In genomic region chr11:36156486-36157150, GRCh38 we compare ENCODE assay signal across 15 cellular contexts.
A peak's percentile ranks its signal among the peaks of the same experiment; 100 is the strongest.
DNase-seq lines count a peak whose midpoint lies in the region; ATAC-seq, FAIRE-seq and TF ChIP-seq lines count a peak whose summit lies in the region.
"Had no signal": no experiment of that assay in that cellular context is flagged by ENCODE, and none has a peak within 500 bp of the region (broad histone marks: within the 10 kb centered on the region; RNA-seq: fewer than 3 reads in every experiment).

No MANE protein-coding gene starts in this region.

- H3K79me2 ChIP-seq in H1 (ENCODE audit: control insufficient read depth in 1 of 2, insufficient read depth in 2 of 2, low read length in 2 of 2) (no peaks in the 10 kb centered on the region), neural cell (replicated peaks; ENCODE audit: insufficient read depth, low read length) (no peaks in the 10 kb centered on the region)

- H3K27me3 Mint-ChIP-seq in naive thymus-derived CD4-positive, alpha-beta T cell: peaks cover 6 to 47% (median 21%) of the 10 kb centered on the region in 5 donors
- H3K27me3 Mint-ChIP-seq in nephron progenitor cell (ENCODE audit: low read depth, poor library complexity): peaks cover 2% of the 10 kb centered on the region

- H4K20me1 ChIP-seq in H1 (replicated peaks in 1 of 2; ENCODE audit: control insufficient read depth in 1 of 2, insufficient read depth in 2 of 2, low read length in 2 of 2) (no peaks in the 10 kb centered on the region), neural cell (ENCODE audit: insufficient read depth) (no peaks in the 10 kb centered on the region)

- H3K4me1 Mint-ChIP-seq in naive thymus-derived CD4-positive, alpha-beta T cell: no peaks in the 10 kb centered on the region
- peaks cover 47% of the 10 kb centered on the region for H3K4me1 Mint-ChIP-seq in nephron progenitor cell
- H3K4me1 Mint-ChIP-seq: central memory CD8-positive, alpha-beta T cell had no signal

- POLR2A ChIA-PET in H1 (lab: Charles Lee; ENCODE audit: partially characterized antibody): no interaction called here
- POLR2A ChIA-PET in naive thymus-derived CD4-positive, alpha-beta T cell (lab: Charles Lee): no interaction called here

- H3K79me1 ChIP-seq in H1 (ENCODE audit: low read depth, low read length): no peaks in the 10 kb centered on the region

- H3K27me3 ChIP-seq in H1 (replicated peaks in 1 of 4; ENCODE audit: control insufficient read depth in 3 of 4, extremely low read depth in 1 of 4, insufficient read depth in 3 of 4, low read length in 3 of 4) (no peaks in the 10 kb centered on the region), neural cell (ENCODE audit: insufficient read depth, low read depth, low read length) (no peaks in the 10 kb centered on the region)
- H3K27me3 ChIP-seq in naive thymus-derived CD4-positive, alpha-beta T cell (ENCODE audit: control insufficient read depth in 2 of 2, insufficient read depth in 2 of 2, low read length in 2 of 2): no peaks in the 10 kb centered on the region
- H3K27me3 ChIP-seq: SJSA1 had no signal

- FAIRE-seq in H1 (lab: Jason Lieb, UNC): no peak
- FAIRE-seq: urothelium cell line had no signal

- H2AFZ ChIP-seq in H1 (ENCODE audit: low read length) (no peak overlapping the region), neural cell (ENCODE audit: low read depth, low read length) (no peak overlapping the region)

- no peaks in the 10 kb centered on the region for H3K36me3 ChIP-seq in H1 (ENCODE audit: control insufficient read depth in 2 of 4, insufficient read depth in 4 of 4, low read length in 3 of 4)
- H3K36me3 ChIP-seq in neural cell (ENCODE audit: insufficient read depth, low read length): no peaks in the 10 kb centered on the region
- no peaks in the 10 kb centered on the region for H3K36me3 ChIP-seq in naive thymus-derived CD4-positive, alpha-beta T cell (ENCODE audit: control insufficient read depth in 2 of 3, insufficient read depth in 3 of 3, low read length in 3 of 3)
- H3K36me3 ChIP-seq: SJSA1 had no signal

- no peak overlapping the region for H2BK5ac ChIP-seq in H1 (ENCODE audit: low read depth, low read length)

- no peak overlapping the region for H3K4me3 ChIP-seq in H1 (ENCODE audit: extremely low read depth in 1 of 4, insufficient read depth in 2 of 4, low read depth in 3 of 4, low read length in 4 of 4)
- H3K4me3 ChIP-seq in neural cell (ENCODE audit: low read length): no peak overlapping the region
- H3K4me3 ChIP-seq in naive thymus-derived CD4-positive, alpha-beta T cell (ENCODE audit: low read length): no peak overlapping the region
- H3K4me3 ChIP-seq: SJSA1 had no signal

- no peak for TF ChIP-seq POLR2A in H1 (IDR thresholded peaks at IDR 0.05; ENCODE audit: control extremely low read depth in 1 of 2, low read depth in 2 of 2, low read length in 2 of 2)

- no peak overlapping the region for H2BK120ac ChIP-seq in H1 (replicated peaks; ENCODE audit: low read depth, low read length)

- DNase-seq in EH (ENCODE audit: low read depth) (peak; percentile 20), NCI-H69 (lab: John Stamatoyannopoulos, UW) (peak; percentile 63), H1 (ENCODE audit: low read depth in 1 of 2, low spot score in 2 of 2) (no peak), NCI-H524 (lab: John Stamatoyannopoulos, UW) (no peak), nephron progenitor cell (no peak)
- DNase-seq in naive thymus-derived CD4-positive, alpha-beta T cell: no peak
- DNase-seq: erythroblast; KBM-7; NCI-H774; stimulated activated CD8-positive, alpha-beta memory T cell treated with anti-CD3 and anti-CD28 coated beads, Interleukin-4, amount 100 ng/mL, for 48 hours had no signal

- H2BK12ac ChIP-seq in H1 (ENCODE audit: low read depth, low read length): 0 out of 2 replicates have a peak overlapping the region, but pooled peaks have one; percentile 19

- H4K8ac ChIP-seq in H1 (ENCODE audit: extremely low read depth, insufficient read depth, low read length): no peak overlapping the region

- H3K23me2 ChIP-seq in H1 (ENCODE audit: low read depth, low read length): no peaks in the 10 kb centered on the region

- H2BK20ac ChIP-seq in H1 (ENCODE audit: low read length): no peak overlapping the region

- no peak overlapping the region for H3K18ac ChIP-seq in H1 (ENCODE audit: extremely low read depth, low read length)

- H3K23ac ChIP-seq in H1 (ENCODE audit: insufficient read length): no peak overlapping the region

- no peaks in the 10 kb centered on the region for H3F3A ChIP-seq in neural cell (ENCODE audit: insufficient read depth, low read length, poor library complexity, severe bottlenecking)

- WGBS in H1 (ENCODE audit: extremely low coverage in 1 of 2, insufficient coverage in 1 of 2, insufficient read length in 1 of 2, insufficient replicate concordance in 2 of 2, low coverage in 1 of 2, low lambda C conversion rate in 2 of 2, missing lambda C conversion rate in 1 of 2), 2 experiments: 80% methylated on average over 4 of the region's 4 CpGs; no CpG with 5 or more reads in 1 of the 2 experiments

- H3K4me2 ChIP-seq in H1 (ENCODE audit: insufficient read depth in 1 of 2, low read depth in 2 of 2, low read length in 2 of 2): no peak overlapping the region
- H3K4me2 ChIP-seq in neural cell (ENCODE audit: low read length): no peak overlapping the region

- CTCF ChIA-PET in H1 (lab: Charles Lee; ENCODE audit: partially characterized antibody): interaction anchor here (0.9 to 7.9 kb wide), 22 partner anchors 10 to 541 kb away, joined by 3 to 34 read pairs (median 4); no protein-coding TSS in a partner anchor
- CTCF ChIA-PET in naive thymus-derived CD4-positive, alpha-beta T cell (lab: Charles Lee): no interaction called here

- no peak overlapping the region for H4K5ac ChIP-seq in H1 (ENCODE audit: insufficient read length, low read depth, low read length)

- no peaks in the 10 kb centered on the region for H3K9me3 ChIP-seq in H1 (ENCODE audit: insufficient read depth in 2 of 2, low read depth in 1 of 2, low read length in 1 of 2)
- H3K9me3 ChIP-seq in neural cell (ENCODE audit: low read length): no peaks in the 10 kb centered on the region
- H3K9me3 ChIP-seq in naive thymus-derived CD4-positive, alpha-beta T cell (ENCODE audit: control insufficient read depth in 2 of 3, low read length in 3 of 3): no peaks in the 10 kb centered on the region
- H3K9me3 ChIP-seq: SJSA1 had no signal

- intact Hi-C loops in naive thymus-derived CD4-positive, alpha-beta T cell (cut with micrococcal nuclease): no loop called here

- H3K4ac ChIP-seq in H1 (replicated peaks; ENCODE audit: insufficient read length, low read depth, low read length): no peak overlapping the region

- ATAC-seq in GM18517 (IDR thresholded peaks at IDR 0.05; ENCODE audit: unreplicated experiment): no peak
- ATAC-seq in naive thymus-derived CD4-positive, alpha-beta T cell: no peak

- TF ChIP-seq CTCF in H1 (IDR thresholded peaks at IDR 0.05; ENCODE audit: control extremely low read depth in 1 of 3, insufficient read depth in 1 of 3, low read depth in 1 of 3, low read length in 3 of 3): no peak
- TF ChIP-seq CTCF in neural cell (IDR thresholded peaks at IDR 0.05; ENCODE audit: poor library complexity, severe bottlenecking): no peak
- TF ChIP-seq CTCF in nephron progenitor cell (IDR thresholded peaks at IDR 0.05): no peak

- no peak for TF ChIP-seq RAD21 in H1 (IDR thresholded peaks at IDR 0.05 in 1 of 2, conservative IDR thresholded peaks at IDR 0.05 in 1 of 2; ENCODE audit: low read depth in 2 of 2, low read length in 2 of 2)
- TF ChIP-seq RAD21 in neural cell (conservative IDR thresholded peaks at IDR 0.05): no peak

- peaks cover 0 to 11% (median 3%) of the 10 kb centered on the region in 4 experiments; a peak in 3 of 7 replicates for H3K4me1 ChIP-seq in H1 (replicated peaks in 1 of 4; ENCODE audit: control insufficient read depth in 3 of 4, insufficient read depth in 4 of 4, low read length in 3 of 4)
- no peaks in the 10 kb centered on the region for H3K4me1 ChIP-seq in naive thymus-derived CD4-positive, alpha-beta T cell (ENCODE audit: control insufficient read depth in 2 of 2, insufficient read depth in 2 of 2, low read length in 2 of 2)

- no peak overlapping the region for H3K14ac ChIP-seq in H1 (ENCODE audit: insufficient read length)

- H2BK15ac ChIP-seq in H1 (ENCODE audit: low read length): no peak overlapping the region

- H3K27ac Mint-ChIP-seq in naive thymus-derived CD4-positive, alpha-beta T cell: no peak overlapping the region
- H3K27ac Mint-ChIP-seq in nephron progenitor cell: no peak overlapping the region

- H3K9ac ChIP-seq in H1 (replicated peaks in 1 of 4; ENCODE audit: extremely low read depth in 1 of 4, low read depth in 3 of 4, low read length in 3 of 4) (no peak overlapping the region), neural cell (ENCODE audit: low read length) (no peak overlapping the region)

- no peak overlapping the region for H4K91ac ChIP-seq in H1 (replicated peaks; ENCODE audit: insufficient read length, low read length)

- TF ChIP-seq EP300 in H1 (IDR thresholded peaks at IDR 0.05; ENCODE audit: borderline replicate concordance in 1 of 2, low read depth in 2 of 2, low read length in 2 of 2) (no peak), neural cell (conservative IDR thresholded peaks at IDR 0.05; ENCODE audit: poor library complexity, severe bottlenecking) (no peak)

- H3K9me3 Mint-ChIP-seq in naive thymus-derived CD4-positive, alpha-beta T cell: peaks cover 0 to 1% (median 0%) of the 10 kb centered on the region in 11 donors
- no peaks in the 10 kb centered on the region for H3K9me3 Mint-ChIP-seq in nephron progenitor cell
- H3K9me3 Mint-ChIP-seq: central memory CD8-positive, alpha-beta T cell had no signal

- H3K27ac ChIP-seq in H1 (ENCODE audit: low read depth, low read length): no peak overlapping the region
- H3K27ac ChIP-seq in neural cell (ENCODE audit: low read length): no peak overlapping the region
- H3K27ac ChIP-seq in naive thymus-derived CD4-positive, alpha-beta T cell (ENCODE audit: low read depth, low read length): no peak overlapping the region
- H3K27ac ChIP-seq: SJSA1 had no signal

- H3K36me3 Mint-ChIP-seq in naive thymus-derived CD4-positive, alpha-beta T cell: no peaks in the 10 kb centered on the region
- no peaks in the 10 kb centered on the region for H3K36me3 Mint-ChIP-seq in nephron progenitor cell (ENCODE audit: low read depth)

- H3K4me3 Mint-ChIP-seq in naive thymus-derived CD4-positive, alpha-beta T cell: no peak overlapping the region
- H3K4me3 Mint-ChIP-seq in nephron progenitor cell: no peak overlapping the region
- H3K4me3 Mint-ChIP-seq: central memory CD8-positive, alpha-beta T cell had no signal

- H2AK5ac ChIP-seq in H1 (ENCODE audit: low read depth, low read length): no peak overlapping the region; the same call in 1 of the 2 replicates

- H3K9me2 ChIP-seq in neural cell (ENCODE audit: insufficient read depth, low read length): no peaks in the 10 kb centered on the region

- H3K56ac ChIP-seq in H1 (replicated peaks; ENCODE audit: insufficient read length, low read depth, low read length): no peak overlapping the region

TF ChIP-seq in H1, 55 proteins besides CTCF, POLR2A, EP300 and RAD21 (continues in another document):
- no peak for TF ChIP-seq YY1 (IDR thresholded peaks at IDR 0.05; ENCODE audit: low read depth, low read length)
- TF ChIP-seq SRF (IDR thresholded peaks at IDR 0.05; ENCODE audit: low read depth, low read length): no peak

TF ChIP-seq in neural cell, 6 proteins besides CTCF, POLR2A, EP300 and RAD21:
- TF ChIP-seq TAF1 (IDR thresholded peaks at IDR 0.05; ENCODE audit: low read depth) (no peak), POLR2AphosphoS5 (IDR thresholded peaks at IDR 0.05) (peak; percentile 92)

Comparison
In these comparisons a context has a peak if more than half of its experiments do, and no peak if none do; other contexts are left out.
1. DNase-seq: peak in EH (single experiment) and NCI-H69 (single experiment); none in H1 (0 of 2), NCI-H524 (0 of 2), naive thymus-derived CD4-positive, alpha-beta T cell (0 of 9) and nephron progenitor cell (single experiment).